ENCODE assay signal across 15 cellular contexts in the genomic region with DNA sequence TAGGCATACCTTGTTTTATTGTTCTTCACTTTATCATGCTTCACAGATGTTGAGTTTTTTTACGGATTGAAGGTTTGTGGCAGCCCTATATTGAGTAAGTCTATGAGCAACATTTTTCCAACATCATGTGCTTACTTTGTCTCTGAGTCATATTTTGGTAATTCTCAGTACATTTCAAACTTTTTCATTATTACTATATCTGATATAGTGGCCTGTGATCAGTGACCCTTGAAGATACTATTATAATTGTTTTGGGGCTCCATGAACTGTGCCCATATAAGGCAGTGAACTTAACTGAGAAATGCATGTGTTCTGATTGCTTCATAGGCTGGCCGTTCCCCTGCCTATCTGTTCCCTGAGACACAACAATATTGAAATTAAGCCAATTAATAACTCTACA. TPM values are rescaled to one million over a fixed set of nuclear protein-coding genes. Genes with fewer than 3 reads are reported as not detected.
A peak's percentile ranks its signal among the peaks of the same experiment; 100 is the strongest.
DNase-seq lines count a peak whose midpoint lies in the region; ATAC-seq, FAIRE-seq and TF ChIP-seq lines count a peak whose summit lies in the region.
"Had no signal": no experiment of that assay in that cellular context is flagged by ENCODE, and none has a peak within 500 bp of the region (broad histone marks: within the 10 kb centered on the region; RNA-seq: fewer than 3 reads in every experiment).

No MANE protein-coding gene starts in this region.

- H3K4me2 ChIP-seq in GM12878 (ENCODE audit: control insufficient read depth, insufficient read depth), result no peak overlapping the region
- H3K4me2 ChIP-seq: BLaER1 had no signal

- no peak for TF ChIP-seq CTCF in GM12878 (IDR thresholded peaks at IDR 0.05 in 2 of 3, conservative IDR thresholded peaks at IDR 0.05 in 1 of 3; ENCODE audit: control insufficient read depth in 2 of 3, extremely low read depth in 1 of 3, insufficient read depth in 1 of 3, low read depth in 3 of 3, low read length in 3 of 3)

- 0% methylated on average over 2 of the region's 2 CpGs for WGBS in GM12878 (ENCODE audit: insufficient coverage, insufficient replicate concordance, low lambda C conversion rate, missing lambda C conversion rate)

- H3K27me3 ChIP-seq in GM12878 (replicated peaks in 1 of 2; ENCODE audit: control insufficient read depth in 2 of 2, insufficient read depth in 2 of 2, low read length in 1 of 2), result no peaks in the 10 kb centered on the region
- H3K27me3 ChIP-seq: BLaER1, body of pancreas, ovary had no signal

- peaks cover 2% of the 10 kb centered on the region; the same call in 1 of the 3 replicates for H3K9me3 ChIP-seq in GM12878 (replicated peaks; ENCODE audit: control insufficient read depth, insufficient read depth, low read length)
- H3K9me3 ChIP-seq: BLaER1, body of pancreas, ovary had no signal

- SMC1A ChIA-PET in GM12878 (lab: Charles Lee; ENCODE audit: uncharacterized antibody, unreplicated experiment), result interaction anchor here (1.1 to 1.8 kb wide), 4 partner anchors 9 to 20 kb away, joined by 3 to 5 read pairs (median 4); no protein-coding TSS in a partner anchor

- H3K4me1 ChIP-seq in GM12878 (ENCODE audit: control insufficient read depth, insufficient read depth, low read length), result peaks cover 31% of the 10 kb centered on the region
- H3K4me1 ChIP-seq: body of pancreas had no signal

- no TSS peak for BruUV-seq in GM12878 (replicated peaks; lab: Mats Ljungman, UMichigan)

- POLR2A ChIA-PET in GM12878 (lab: Charles Lee), result no interaction called here

- FAIRE-seq in GM12878 (lab: Jason Lieb, UNC), result no peak

- peak; percentile 60 for DNase-seq in EH (ENCODE audit: low read depth)
- DNase-seq in GM12878 (ENCODE audit: low read depth, low spot score), result no peak
- DNase-seq in non-pigmented ciliary epithelial cell (ENCODE audit: low read depth), result peak; percentile 71
- DNase-seq in stimulated activated CD4-positive, alpha-beta T cell treated with anti-CD3 and anti-CD28 coated beads, Interleukin-4, amount 100 ng/mL, for 1 hour, result no peak
- no peak for DNase-seq in mucosa of gallbladder (ENCODE audit: low spot score)
- no peak for DNase-seq in pons (ENCODE audit: low spot score)
- no peak for DNase-seq in DMS153 treated with DMSO at 0.1 percent for 48 hours (lab: John Stamatoyannopoulos, UW; ENCODE audit: unreplicated experiment)
- DNase-seq: activated CD4-positive, alpha-beta T cell treated with anti-CD3 and anti-CD28 coated beads for 36 hours; body of pancreas; NCI-H2081 treated with DMSO at 0.1 percent for 48 hours; ovary; T-cell had no signal

- RAD21 ChIA-PET in GM12878 (lab: Charles Lee; ENCODE audit: unreplicated experiment), result interaction anchor here (0.6 kb wide), 1 partner anchor 42 kb away, joined by 3 read pairs; no protein-coding TSS in a partner anchor

- H2AFZ ChIP-seq in GM12878 (ENCODE audit: control insufficient read depth, low read depth, low read length), result no peak overlapping the region; the same call in 1 of the 2 replicates

- H3K4me3 ChIP-seq in GM12878, result no peak overlapping the region
- H3K4me3 ChIP-seq: BLaER1, body of pancreas, ovary had no signal

- no peaks in the 10 kb centered on the region for H3K79me2 ChIP-seq in GM12878 (ENCODE audit: control insufficient read depth, insufficient read depth, low read length)

- H3K36me3 ChIP-seq in GM12878 (ENCODE audit: control insufficient read depth in 2 of 2, insufficient read depth in 2 of 2, low read length in 1 of 2), result no peaks in the 10 kb centered on the region
- H3K36me3 ChIP-seq: BLaER1, ovary had no signal

- no peak overlapping the region for H3K9ac ChIP-seq in GM12878 (ENCODE audit: control insufficient read depth, insufficient read depth, low read length)
- H3K9ac ChIP-seq: BLaER1 had no signal

- no peak for TF ChIP-seq RAD21 in GM12878 (IDR thresholded peaks at IDR 0.05; ENCODE audit: insufficient read depth, low read depth, low read length)

- ATAC-seq in HG02885 (IDR thresholded peaks at IDR 0.05; ENCODE audit: poor library complexity, unreplicated experiment), result peak; percentile 69
- peak; percentile 77 for ATAC-seq in GM12878
- ATAC-seq: activated CD4-positive, alpha-beta T cell treated with anti-CD3 and anti-CD28 coated beads for 36 hours; body of pancreas; T-cell had no signal

- CTCF ChIA-PET in GM12878 (lab: Yijun Ruan, JAX), result interaction anchor here (2.1 kb wide), 1 partner anchor 10 kb away, joined by 8 read pairs; no protein-coding TSS in a partner anchor

- TF ChIP-seq EP300 in GM12878 (IDR thresholded peaks at IDR 0.05; ENCODE audit: borderline replicate concordance in 1 of 2, control insufficient read depth in 1 of 2, low read depth in 2 of 2, low read length in 2 of 2), result no peak

- H3K27ac ChIP-seq in GM12878 (ENCODE audit: control insufficient read depth, insufficient read depth), result peak overlapping the region; percentile 25
- H3K27ac ChIP-seq: BLaER1, body of pancreas, HL-60, ovary had no signal

- no peak for TF ChIP-seq POLR2A in GM12878 (IDR thresholded peaks at IDR 0.05; ENCODE audit: low read depth, low read length)

- intact Hi-C loops in GM12878 (cut with micrococcal nuclease; ENCODE audit: unreplicated experiment), result no loop called here

- in situ Hi-C loops in GM12878 (cut with MboI), result no loop called here

- no peaks in the 10 kb centered on the region for H4K20me1 ChIP-seq in GM12878 (ENCODE audit: control insufficient read depth, insufficient read depth)
- H4K20me1 ChIP-seq: BLaER1 had no signal

TF ChIP-seq in GM12878, 131 proteins besides CTCF, POLR2A, EP300 and RAD21 (continues in another document):
- TF ChIP-seq TCF7 (IDR thresholded peaks at IDR 0.05; ENCODE audit: borderline replicate concordance) (peak; percentile 94), E2F4 (IDR thresholded peaks at IDR 0.05; ENCODE audit: low read depth, low read length) (no peak), BCL11A (IDR thresholded peaks at IDR 0.05; ENCODE audit: low read depth, low read length) (no peak), IKZF2 (IDR thresholded peaks at IDR 0.05) (peak in 1 of 2 experiments; percentile 24; a peak in 1 of 4 replicates), HDGF (IDR thresholded peaks at IDR 0.05) (no peak), NFIC (IDR thresholded peaks at IDR 0.05; ENCODE audit: low read depth, low read length) (peak; percentile 87), SRF (IDR thresholded peaks at IDR 0.05; ENCODE audit: low read depth in 2 of 2, low read length in 2 of 2) (peak; percentile 84 to 99), BHLHE40 (IDR thresholded peaks at IDR 0.05; ENCODE audit: borderline replicate concordance in 1 of 2, low read depth in 2 of 2, low read length in 1 of 2) (peak in 1 of 2 experiments; percentile 31; a peak in 1 of 4 replicates), ETV6 (conservative IDR thresholded peaks at IDR 0.05 in 1 of 2, IDR thresholded peaks at IDR 0.05 in 1 of 2; ENCODE audit: borderline replicate concordance in 1 of 2, low read depth in 1 of 2) (no peak), MTA3 (IDR thresholded peaks at IDR 0.05; ENCODE audit: borderline replicate concordance, low read length) (no peak), CREM (IDR thresholded peaks at IDR 0.05; ENCODE audit: low read depth) (peak; percentile 27; the same call in 1 of the 2 replicates), NR2F1 (conservative IDR thresholded peaks at IDR 0.05) (peak; percentile 80), GABPA (IDR thresholded peaks at IDR 0.05; ENCODE audit: low read depth) (0 out of 2 replicates have a peak, but pooled peaks have one; percentile 33), RFX5 (IDR thresholded peaks at IDR 0.05; ENCODE audit: low read depth, low read length) (no peak), MXI1 (IDR thresholded peaks at IDR 0.05; ENCODE audit: low read depth, low read length) (no peak), FOS (IDR thresholded peaks at IDR 0.05; ENCODE audit: borderline replicate concordance, extremely low read depth, insufficient read length) (no peak), CEBPB (IDR thresholded peaks at IDR 0.05; ENCODE audit: borderline replicate concordance in 1 of 2, low read depth in 2 of 2, low read length in 2 of 2) (peak; percentile 59 to 78; a peak in 2 of 4 replicates)
- TF ChIP-seq, protein P1, sequence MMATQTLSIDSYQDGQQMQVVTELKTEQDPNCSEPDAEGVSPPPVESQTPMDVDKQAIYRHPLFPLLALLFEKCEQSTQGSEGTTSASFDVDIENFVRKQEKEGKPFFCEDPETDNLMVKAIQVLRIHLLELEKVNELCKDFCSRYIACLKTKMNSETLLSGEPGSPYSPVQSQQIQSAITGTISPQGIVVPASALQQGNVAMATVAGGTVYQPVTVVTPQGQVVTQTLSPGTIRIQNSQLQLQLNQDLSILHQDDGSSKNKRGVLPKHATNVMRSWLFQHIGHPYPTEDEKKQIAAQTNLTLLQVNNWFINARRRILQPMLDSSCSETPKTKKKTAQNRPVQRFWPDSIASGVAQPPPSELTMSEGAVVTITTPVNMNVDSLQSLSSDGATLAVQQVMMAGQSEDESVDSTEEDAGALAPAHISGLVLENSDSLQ (IDR thresholded peaks at IDR 0.05), result no peak

RNA-seq across cellular contexts. Expression of gene NSMCE3, which starts 42.8 kb away (rescaled TPM):
- 19.4 and 19.6 TPM in 2 replicates for total RNA-seq in GM12878 (2013; cell fraction: nucleolus; rRNA removed)
- 23.6 and 27.1 TPM in 2 replicates for total RNA-seq in GM12878 (2014; rRNA removed)
- 18.6 and 19.1 TPM in 2 replicates for total RNA-seq in GM12878 (2014; rRNA removed; fragmentation: Illumina TruSeq; extraction: Trizol)
- 17.5 and 17.8 TPM in 2 replicates for total RNA-seq in GM12878 (2021)
- polyA plus RNA-seq in GM12878 (2011; ENCODE audit: low read depth), result 4.6 TPM
- 30.0 and 30.3 TPM in 2 replicates for polyA plus RNA-seq in GM12878 (2011; rRNA removed)
- 21.9 and 22.6 TPM in 2 replicates for polyA plus RNA-seq in GM12878 (2011; cell fraction: cytosol; rRNA removed)
- 14.8 and 16.3 TPM in 2 replicates for polyA plus RNA-seq in GM12878 (2011; cell fraction: nucleus; rRNA removed)
- 9.9 and 16.5 TPM in 2 replicates for polyA plus RNA-seq in GM12878 (2012)
- polyA plus RNA-seq in GM12878 (2014; fragmentation: Illumina TruSeq; extraction: Trizol), result 18.4 and 23.3 TPM in 2 replicates
- polyA plus RNA-seq in GM12878 (2014; fragmentation: Nextera tagmentation; extraction: Ambion mirVana), result 1 to 10 TPM; 3.7 to 7.0 TPM
- 20.5 and 23.3 TPM in 2 replicates for polyA plus RNA-seq in GM12878 (2014; rRNA removed)
- 10 to 100 TPM; 19.4 to 22.1 TPM for polyA plus RNA-seq in GM12878 (2016; fragmentation: Nextera tagmentation; extraction: Ambion mirVana)
- 11.3 and 16.1 TPM in 2 replicates for polyA minus RNA-seq in GM12878 (2011; rRNA and poly(A)+ RNA removed)
- polyA minus RNA-seq in GM12878 (2011; cell fraction: cytosol; rRNA and poly(A)+ RNA removed), result 7.8 and 8.6 TPM in 2 replicates
- 12.9 and 17.8 TPM in 2 replicates for polyA minus RNA-seq in GM12878 (2011; cell fraction: nucleus; rRNA and poly(A)+ RNA removed)
- 7.4 TPM for total RNA-seq in mucosa of gallbladder

Comparison
In these comparisons a context has a peak if more than half of its experiments do, and no peak if none do; other contexts are left out.
1. DNase-seq: peak in EH (single experiment) and non-pigmented ciliary epithelial cell (single experiment); none in GM12878 (single experiment), stimulated activated CD4-positive, alpha-beta T cell treated with anti-CD3 and anti-CD28 coated beads, Interleukin-4, amount 100 ng/mL, for 1 hour (single experiment), mucosa of gallbladder (single experiment), pons (single experiment) and DMS153 treated with DMSO at 0.1 percent for 48 hours (single experiment).